Comparison of ENCODE assay signal across 8 cellular contexts in the genomic region with DNA sequence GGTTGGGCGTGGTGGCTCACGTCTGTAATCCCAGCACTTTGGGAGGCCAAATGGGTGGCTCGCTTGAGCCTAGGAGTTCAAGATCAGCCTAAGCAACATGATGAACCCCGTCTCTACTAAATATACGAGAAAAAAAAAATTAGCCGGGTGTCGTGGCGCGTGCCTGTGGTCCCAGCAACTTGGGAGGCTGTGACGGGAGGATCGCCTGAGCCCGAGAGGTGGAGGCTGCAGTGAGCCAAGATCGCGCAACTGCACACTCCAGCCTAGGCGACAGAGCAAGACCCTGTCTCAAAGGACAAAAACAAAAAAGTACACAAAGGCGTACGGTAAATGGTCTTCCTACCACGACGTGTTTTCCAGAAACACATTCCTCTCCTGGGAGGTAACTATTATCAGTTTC. TPM values are rescaled to one million over a fixed set of nuclear protein-coding genes. Genes with fewer than 3 reads are reported as not detected.
DNase-seq lines count a peak whose midpoint lies in the region; ATAC-seq and TF ChIP-seq lines count a peak whose summit lies in the region.

No MANE protein-coding gene starts in this region.

- no peak for TF ChIP-seq CTCF in Panc1 (IDR thresholded peaks at IDR 0.05)
- no peak for TF ChIP-seq CTCF in epithelial cell of esophagus (IDR thresholded peaks at IDR 0.05; ENCODE audit: insufficient read depth, low read depth, low read length, missing control alignments)

- H3K36me3 ChIP-seq in CD8-positive, alpha-beta memory T cell (ENCODE audit: insufficient read depth, low read length) = peaks cover 16% of the 10 kb centered on the region
- H3K36me3 ChIP-seq in Panc1 (ENCODE audit: control insufficient read depth, insufficient read depth, low read length) (peaks cover 10% of the 10 kb centered on the region), trophoblast cell (ENCODE audit: control insufficient read depth in 1 of 2, insufficient read depth in 2 of 2, low read length in 2 of 2) (peaks cover 5% of the 10 kb centered on the region in 2 experiments)

- no peaks in the 10 kb centered on the region for H3K27me3 ChIP-seq in CD8-positive, alpha-beta memory T cell (ENCODE audit: insufficient read depth, low read length, poor library complexity, severe bottlenecking)
- no peaks in the 10 kb centered on the region for H3K27me3 ChIP-seq in Panc1 (ENCODE audit: control insufficient read depth, insufficient read depth, low read length)
- H3K27me3 ChIP-seq in trophoblast cell (ENCODE audit: insufficient read depth, low read length) = no peaks in the 10 kb centered on the region

- H2AFZ ChIP-seq in trophoblast cell (ENCODE audit: insufficient read depth, low read length, poor library complexity) = peak overlapping the region; percentile 98

- H2BK5ac ChIP-seq in trophoblast cell (ENCODE audit: low read depth, low read length, poor library complexity) = no peak overlapping the region

- BruUV-seq in Panc1 (replicated peaks; lab: Mats Ljungman, UMichigan) = no TSS peak

- no peak for DNase-seq in CD8-positive, alpha-beta memory T cell
- DNase-seq in Panc1 (ENCODE audit: low read depth, low spot score) (no peak), epithelial cell of esophagus (ENCODE audit: low read depth) (no peak), trophoblast cell (peak in 1 of 2 donors; percentile 64), SW480 (ENCODE audit: low spot score) (no peak)
- DNase-seq in central memory CD4-positive, alpha-beta T cell = no peak
- no peak for DNase-seq in activated effector memory CD4-positive, alpha-beta T cell treated with Interleukin-2 at 50 U/mL for 16 hours

- peak overlapping the region; percentile 96 for H3K4me3 ChIP-seq in CD8-positive, alpha-beta memory T cell (ENCODE audit: low read length)
- H3K4me3 ChIP-seq in Panc1 (ENCODE audit: low read depth in 2 of 2, low read length in 2 of 2) = peak overlapping the region; percentile 91 to 92
- peak overlapping the region; percentile 88 for H3K4me3 ChIP-seq in epithelial cell of esophagus (ENCODE audit: low read length)
- no peak overlapping the region for H3K4me3 ChIP-seq in trophoblast cell (ENCODE audit: low read depth, low read length)

- H4K8ac ChIP-seq in trophoblast cell (ENCODE audit: low read depth, low read length) = peak overlapping the region; percentile 98

- H3K4me1 ChIP-seq in CD8-positive, alpha-beta memory T cell (ENCODE audit: insufficient read depth, low read length) = peaks cover 15% of the 10 kb centered on the region
- H3K4me1 ChIP-seq in Panc1 (ENCODE audit: control insufficient read depth, insufficient read depth, low read length) (peaks cover 16% of the 10 kb centered on the region), trophoblast cell (ENCODE audit: control insufficient read depth in 1 of 2, insufficient read depth in 2 of 2, low read length in 2 of 2) (peaks cover 2 to 3% of the 10 kb centered on the region in 2 experiments)

- POLR2A ChIA-PET in CD8-positive, alpha-beta memory T cell (lab: Charles Lee) = interaction anchor here (0.6 to 1.4 kb wide), 2 partner anchors 15 to 146 kb away, joined by 3 to 4 read pairs; no protein-coding TSS in a partner anchor
- POLR2A ChIA-PET in Panc1 (lab: Charles Lee) = no interaction called here

- H3K9ac ChIP-seq in trophoblast cell (ENCODE audit: low read length) = no peak overlapping the region

- no peak overlapping the region for H2BK120ac ChIP-seq in trophoblast cell (ENCODE audit: insufficient read depth, low read length, poor library complexity)

- H3K18ac ChIP-seq in trophoblast cell (ENCODE audit: low read length) = no peak overlapping the region

- H3K14ac ChIP-seq in trophoblast cell (ENCODE audit: low read length) = peak overlapping the region; percentile 30

- intact Hi-C loops in Panc1 (cut with micrococcal nuclease; ENCODE audit: unreplicated experiment) = no loop called here

- peak overlapping the region; percentile 97 for H4K12ac ChIP-seq in trophoblast cell (ENCODE audit: low read depth, low read length)

- H3K4ac ChIP-seq in trophoblast cell (ENCODE audit: low read depth, low read length) = no peak overlapping the region

- ATAC-seq in Panc1 (no peak), GM21367 (IDR thresholded peaks at IDR 0.05; ENCODE audit: unreplicated experiment) (no peak)

- H3K36me3 Mint-ChIP-seq in CD8-positive, alpha-beta memory T cell = peaks cover 0 to 20% (median 0%) of the 10 kb centered on the region in 3 donors

- in situ Hi-C loops in Panc1 (cut with HindIII; ENCODE audit: low pct_unique_long_range_greater_than_20kb, low sequenced_read_pairs) = no loop called here

- no peaks in the 10 kb centered on the region for H3K9me3 Mint-ChIP-seq in CD8-positive, alpha-beta memory T cell

- no peak overlapping the region for H3K23ac ChIP-seq in trophoblast cell (ENCODE audit: low read length)

- CTCF ChIA-PET in CD8-positive, alpha-beta memory T cell (lab: Charles Lee) = interaction anchor here (1.0 to 1.4 kb wide), 2 partner anchors 16 to 146 kb away, joined by 3 to 5 read pairs; no protein-coding TSS in a partner anchor
- CTCF ChIA-PET in Panc1 (lab: Charles Lee) = no interaction called here

- H2AK5ac ChIP-seq in trophoblast cell (ENCODE audit: low read length) = peak overlapping the region; percentile 79

- peak overlapping the region; percentile 68 for H4K91ac ChIP-seq in trophoblast cell (ENCODE audit: low read depth, low read length)

- WGBS in trophoblast cell (ENCODE audit: extremely low coverage, insufficient coverage, insufficient read length) = no CpG with 5 or more reads among the region's 19 CpGs

- peaks cover 4% of the 10 kb centered on the region for H3K79me1 ChIP-seq in trophoblast cell (ENCODE audit: low read length)

- peaks cover 8 to 17% of the 10 kb centered on the region in 2 donors for H3K27me3 Mint-ChIP-seq in CD8-positive, alpha-beta memory T cell

- H2BK12ac ChIP-seq in trophoblast cell (ENCODE audit: low read length) = no peak overlapping the region

- peaks cover 7% of the 10 kb centered on the region for H3K79me2 ChIP-seq in trophoblast cell (ENCODE audit: control insufficient read depth, insufficient read depth, low read length, poor library complexity)

- H3K4me2 ChIP-seq in trophoblast cell (ENCODE audit: low read length) = peak overlapping the region; percentile 87

- peak overlapping the region; percentile 97 for H3K27ac ChIP-seq in CD8-positive, alpha-beta memory T cell (ENCODE audit: low read depth, low read length)
- H3K27ac ChIP-seq in Panc1 (ENCODE audit: low read length) = peak overlapping the region; percentile 71
- H3K27ac ChIP-seq in trophoblast cell (ENCODE audit: low read depth, low read length) = no peak overlapping the region

- peak overlapping the region; percentile 90 to 100 (median 94) for H3K4me3 Mint-ChIP-seq in CD8-positive, alpha-beta memory T cell

- peak overlapping the region; percentile 93 to 100 (median 98) for H3K27ac Mint-ChIP-seq in CD8-positive, alpha-beta memory T cell

- peaks cover 27 to 40% (median 32%) of the 10 kb centered on the region in 3 donors for H3K4me1 Mint-ChIP-seq in CD8-positive, alpha-beta memory T cell

- no peaks in the 10 kb centered on the region for H3K9me3 ChIP-seq in CD8-positive, alpha-beta memory T cell (ENCODE audit: low read length)
- no peaks in the 10 kb centered on the region for H3K9me3 ChIP-seq in Panc1 (ENCODE audit: control insufficient read depth, insufficient read depth, low read depth, low read length)
- no peaks in the 10 kb centered on the region for H3K9me3 ChIP-seq in trophoblast cell (ENCODE audit: insufficient read depth, low read depth, low read length)

RNA-seq across cellular contexts. Expression of gene BDP1, which starts 0.5 kb away (rescaled TPM):
- 10 to 100 TPM; 33.4 to 35.0 TPM for total RNA-seq in CD8-positive, alpha-beta memory T cell
- 18.1 TPM for polyA plus RNA-seq in CD8-positive, alpha-beta memory T cell
- total RNA-seq in Panc1 (2021; ENCODE audit: unreplicated experiment) = 30.7 TPM
- polyA plus RNA-seq in Panc1 (2012; ENCODE audit: insufficient read length) = 6.7 TPM
- 11.3 and 11.6 TPM in 2 replicates for polyA plus RNA-seq in trophoblast cell (2013)
